In the genomic region with DNA sequence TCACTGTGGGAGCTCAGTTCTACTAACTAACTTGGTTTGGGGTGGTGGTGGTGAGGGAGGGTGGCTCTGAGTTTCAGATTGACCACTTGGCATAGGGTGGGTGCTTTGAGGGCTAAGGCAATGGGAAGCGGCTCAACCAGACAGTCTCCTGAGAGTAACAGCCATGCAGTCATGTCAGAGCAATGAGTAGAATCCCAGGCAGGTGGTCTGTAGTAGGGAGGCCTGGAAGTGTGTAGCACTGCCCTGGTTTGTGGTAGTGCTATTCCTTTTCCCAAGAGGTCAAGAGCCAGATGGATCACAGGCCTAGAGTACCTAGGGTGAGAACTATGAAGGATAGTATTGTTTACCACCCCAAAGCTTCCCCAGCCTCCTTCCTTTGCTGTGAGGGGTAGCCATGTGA, we compare ENCODE assay signal across 30 cellular contexts.
"Had no signal": no experiment of that assay in that cellular context is flagged by ENCODE, and none has a peak within 500 bp of the region (broad histone marks: within the 10 kb centered on the region; RNA-seq: fewer than 3 reads in every experiment).

No MANE protein-coding gene starts in this region.

- ATAC-seq: activated CD4-positive, alpha-beta T cell treated with anti-CD3 and anti-CD28 coated beads for 36 hours; activated CD8-positive, alpha-beta T cell treated with anti-CD3 and anti-CD28 coated beads for 36 hours; activated naive CD8-positive, alpha-beta T cell treated with anti-CD3 and anti-CD28 coated beads, Interleukin-2, amount 50 U/mL, for 24 hours; activated T-cell treated with anti-CD3 and anti-CD28 coated beads, Interleukin-2, amount 50 U/mL, for 4 hours; activated T-helper 17 cell treated with anti-CD3 and anti-CD28 coated beads, Interleukin-2, amount 50 U/mL, for 72 hours; effector memory CD8-positive, alpha-beta T cell; foreskin keratinocyte; gastroesophageal sphincter had no signal

- H3K27me3 ChIP-seq: adrenal gland, breast epithelium, cardiac muscle cell, esophagus muscularis mucosa, foreskin keratinocyte, gastroesophageal sphincter had no signal

- H3K9me3 ChIP-seq: adrenal gland, breast epithelium, esophagus muscularis mucosa, gastroesophageal sphincter had no signal

- DNase-seq: activated CD4-positive, alpha-beta T cell treated with anti-CD3 and anti-CD28 coated beads for 36 hours; activated CD4-positive, alpha-beta T cell treated with anti-CD3 and anti-CD28 coated beads, Interleukin-2, amount 10 ng/mL, durations not matched to agents 7 days and 5 days; activated CD4-positive, alpha-beta T cell treated with anti-CD3 and anti-CD28 coated beads, Interleukin-2, amount 50 U/mL, for 48 hours; activated CD4-positive, CD25-positive, alpha-beta regulatory T cell; activated CD4-positive, CD25-positive, alpha-beta regulatory T cell treated with anti-CD3 and anti-CD28 coated beads, Interleukin-2, amount 50 U/mL, for 72 hours; activated CD8-positive, alpha-beta memory T cell treated with anti-CD3 and anti-CD28 coated beads for 24 hours; activated CD8-positive, alpha-beta T cell treated with anti-CD3 and anti-CD28 coated beads for 36 hours; activated effector memory CD4-positive, alpha-beta T cell treated with Interleukin-2 at 50 U/mL for 16 hours; activated gamma-delta T cell treated with Interleukin-2 at 50 U/mL for 16 hours; activated naive CD4-positive, alpha-beta T cell treated with anti-CD3 and anti-CD28 coated beads, Interleukin-2, amount 50 U/mL, for 16 hours; activated naive CD4-positive, alpha-beta T cell treated with Interleukin-2 at 50 U/mL for 16 hours; activated naive CD8-positive, alpha-beta T cell treated with anti-CD3 and anti-CD28 coated beads for 36 hours; activated naive CD8-positive, alpha-beta T cell treated with anti-CD3 and anti-CD28 coated beads, Interleukin-2, amount 50 U/mL, for 24 hours; activated T-cell treated with anti-CD3 and anti-CD28 coated beads, Interleukin-2, amount 50 U/mL, for 4 hours; adrenal gland; amygdala; aorta; central memory CD4-positive, alpha-beta T cell; dermis blood vessel endothelial cell; effector CD4-positive, alpha-beta T cell; effector memory CD8-positive, alpha-beta T cell; erythroblast; foreskin keratinocyte; T-helper 2 cell had no signal

- H3K36me3 ChIP-seq: adrenal gland, breast epithelium, cardiac muscle cell, esophagus muscularis mucosa, gastroesophageal sphincter had no signal

- H3K27ac ChIP-seq: adrenal gland, breast epithelium, cardiac muscle cell, coronary artery, esophagus muscularis mucosa, foreskin keratinocyte, gastroesophageal sphincter had no signal

- H3K4me1 ChIP-seq: adrenal gland, breast epithelium, esophagus muscularis mucosa, foreskin keratinocyte, gastroesophageal sphincter had no signal

- H3K4me3 ChIP-seq: adrenal gland, breast epithelium, cardiac muscle cell, coronary artery, esophagus muscularis mucosa, gastroesophageal sphincter had no signal
